8 cellular contexts compared by ENCODE assay signal in the genomic region with DNA sequence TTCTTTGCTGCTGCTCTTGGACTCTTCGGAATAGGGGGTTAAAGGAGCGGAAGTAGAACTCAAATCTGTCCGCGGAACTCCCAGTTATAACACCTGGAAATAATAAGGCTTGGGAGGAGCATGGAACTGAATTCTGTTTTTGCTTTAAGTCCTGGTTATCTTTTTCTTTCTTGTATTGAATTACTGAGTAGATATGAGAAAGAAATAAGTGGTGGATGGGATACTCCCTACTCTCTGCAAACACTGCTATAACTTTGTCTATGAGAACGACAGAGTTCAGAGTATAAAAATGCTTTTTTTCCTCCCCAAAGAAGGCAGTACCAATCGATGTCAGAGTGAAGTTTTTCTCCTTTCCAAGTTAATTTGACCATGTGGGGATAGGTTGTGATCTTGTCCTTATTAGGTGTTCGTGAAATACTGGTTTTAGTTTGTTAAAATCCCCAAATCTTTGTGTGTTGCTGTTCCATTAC. TPM values are rescaled to one million over a fixed set of nuclear protein-coding genes. Genes with fewer than 3 reads are reported as not detected.
A peak's percentile ranks its signal among the peaks of the same experiment; 100 is the strongest.
DNase-seq lines count a peak whose midpoint lies in the region; ATAC-seq and TF ChIP-seq lines count a peak whose summit lies in the region.

No MANE protein-coding gene starts in this region.

- no peaks in the 10 kb centered on the region for H3K27me3 ChIP-seq in BE2C
- H3K27me3 ChIP-seq in H7 (ENCODE audit: control insufficient read depth, insufficient read depth, low read length), result no peaks in the 10 kb centered on the region
- H3K27me3 ChIP-seq in endodermal cell (ENCODE audit: control insufficient read depth, insufficient read depth, low read length, poor library complexity, severe bottlenecking), result no peaks in the 10 kb centered on the region

- H3K27me3 Mint-ChIP-seq in endodermal cell (ENCODE audit: insufficient read depth), result no peaks in the 10 kb centered on the region
- no peaks in the 10 kb centered on the region for H3K27me3 Mint-ChIP-seq in naive thymus-derived CD8-positive, alpha-beta T cell

- DNase-seq in BE2C, result no peak
- DNase-seq in H7, result peak; percentile 22
- no peak for DNase-seq in endodermal cell
- peak in 3 of 10 donors; percentile 30 to 34 (median 31) for DNase-seq in naive thymus-derived CD8-positive, alpha-beta T cell
- DNase-seq in activated effector memory CD4-positive, alpha-beta T cell treated with anti-CD3 and anti-CD28 coated beads, Interleukin-2, amount 50 U/mL, for 16 hours, result no peak

- POLR2A ChIA-PET in naive thymus-derived CD8-positive, alpha-beta T cell (lab: Charles Lee), result interaction anchor here (2.2 kb wide), 1 partner anchor 378 kb away, joined by 12 read pairs; a partner anchor contains a TSS

- peak; percentile 30 for ATAC-seq in SK-N-SH treated with all-trans-retinoic acid at 6 μM for 48 hours
- ATAC-seq in naive thymus-derived CD8-positive, alpha-beta T cell, result no peak
- no peak for ATAC-seq in GM21423 (IDR thresholded peaks at IDR 0.05; ENCODE audit: unreplicated experiment)
- ATAC-seq in GM18519 (IDR thresholded peaks at IDR 0.05; ENCODE audit: low FRiP score, unreplicated experiment), result no peak

- 0 out of 2 replicates have a peak, but pooled peaks cover 3% of the 10 kb centered on the region for H3K4me1 ChIP-seq in BE2C
- no peaks in the 10 kb centered on the region for H3K4me1 ChIP-seq in endodermal cell (ENCODE audit: control insufficient read depth, insufficient read depth, low read length)

- peak overlapping the region; percentile 81 for H3K9ac ChIP-seq in endodermal cell (ENCODE audit: extremely low read depth, low read length, poor library complexity, severe bottlenecking)

- peaks cover 19% of the 10 kb centered on the region for H3K4me1 Mint-ChIP-seq in endodermal cell
- peaks cover 38 to 79% (median 66%) of the 10 kb centered on the region in 4 donors for H3K4me1 Mint-ChIP-seq in naive thymus-derived CD8-positive, alpha-beta T cell

- H3K4me3 ChIP-seq in BE2C (ENCODE audit: low read depth, low read length), result peak overlapping the region; percentile 70
- peak overlapping the region; percentile 91 for H3K4me3 ChIP-seq in H7 (ENCODE audit: insufficient read depth, low read depth, low read length)
- peak overlapping the region; percentile 95 for H3K4me3 ChIP-seq in endodermal cell (ENCODE audit: low read length)

- peaks cover 2% of the 10 kb centered on the region for H3K9me3 Mint-ChIP-seq in endodermal cell
- peaks cover 0 to 4% (median 0%) of the 10 kb centered on the region in 9 donors for H3K9me3 Mint-ChIP-seq in naive thymus-derived CD8-positive, alpha-beta T cell

- no peak overlapping the region for H3K27ac ChIP-seq in endodermal cell (ENCODE audit: low read depth, low read length)

- no peaks in the 10 kb centered on the region for H3K9me3 ChIP-seq in BE2C
- peaks cover 11% of the 10 kb centered on the region for H3K9me3 ChIP-seq in endodermal cell (ENCODE audit: control insufficient read depth, low read length)

- H3K36me3 Mint-ChIP-seq in endodermal cell (ENCODE audit: low read depth), result no peaks in the 10 kb centered on the region
- H3K36me3 Mint-ChIP-seq in naive thymus-derived CD8-positive, alpha-beta T cell, result peaks cover 0 to 3% (median under 1%) of the 10 kb centered on the region in 3 donors

- H3K4me3 Mint-ChIP-seq in endodermal cell, result peak overlapping the region; percentile 97
- peak overlapping the region; percentile 95 to 100 (median 99) for H3K4me3 Mint-ChIP-seq in naive thymus-derived CD8-positive, alpha-beta T cell

- H3K36me3 ChIP-seq in BE2C (no peaks in the 10 kb centered on the region), H7 (replicated peaks; ENCODE audit: control insufficient read depth, insufficient read depth, low read length) (no peaks in the 10 kb centered on the region), endodermal cell (ENCODE audit: control insufficient read depth, insufficient read depth, low read length) (no peaks in the 10 kb centered on the region)

- WGBS in endodermal cell (ENCODE audit: insufficient coverage in 1 of 2, insufficient read length in 1 of 2), 2 experiments, result 0 to 1% methylated on average over 4 to 7 of the region's 7 CpGs

- H3K27ac Mint-ChIP-seq in endodermal cell, result peak overlapping the region; percentile 95
- peak overlapping the region; percentile 93 to 98 (median 96) for H3K27ac Mint-ChIP-seq in naive thymus-derived CD8-positive, alpha-beta T cell

- TF ChIP-seq CTCF in BE2C (IDR thresholded peaks at IDR 0.05; ENCODE audit: low read depth, low read length) (no peak), endodermal cell (conservative IDR thresholded peaks at IDR 0.05) (no peak)

TF ChIP-seq in SK-N-SH treated with all-trans-retinoic acid at 6 μM for 48 hours, 23 proteins besides CTCF, POLR2A, EP300 and RAD21:
- TF ChIP-seq CSDC2 (CRISPR knock-in tag; IDR thresholded peaks at IDR 0.05) (no peak), ZFP30 (CRISPR knock-in tag; IDR thresholded peaks at IDR 0.05) (no peak)

RNA-seq across cellular contexts. Expression of gene RIC1, which starts 1.2 kb away (rescaled TPM):
- polyA plus RNA-seq in BE2C (2012; ENCODE audit: insufficient read depth, insufficient read length, low read depth), result 10.2 TPM
- total RNA-seq in H7 (2014; rRNA removed; shearing (Covaris generic)), result 19.9 and 20.9 TPM in 2 replicates
- 10 to 100 TPM; 27.0 to 27.1 TPM for total RNA-seq in endodermal cell
- 16.5 TPM for polyA plus RNA-seq in endodermal cell (2013, experiment 1 of 2)
- 17.4 TPM for polyA plus RNA-seq in endodermal cell (2013, experiment 2 of 2)
- total RNA-seq in naive thymus-derived CD8-positive, alpha-beta T cell, result 10 to 100 TPM; 30.1 to 30.6 TPM
- polyA plus RNA-seq in naive thymus-derived CD8-positive, alpha-beta T cell, result 1 to 10 TPM; 5.4 to 8.3 (median 6.2) TPM
